Comparison of ENCODE assay signal across 10 cellular contexts in the genomic region with DNA sequence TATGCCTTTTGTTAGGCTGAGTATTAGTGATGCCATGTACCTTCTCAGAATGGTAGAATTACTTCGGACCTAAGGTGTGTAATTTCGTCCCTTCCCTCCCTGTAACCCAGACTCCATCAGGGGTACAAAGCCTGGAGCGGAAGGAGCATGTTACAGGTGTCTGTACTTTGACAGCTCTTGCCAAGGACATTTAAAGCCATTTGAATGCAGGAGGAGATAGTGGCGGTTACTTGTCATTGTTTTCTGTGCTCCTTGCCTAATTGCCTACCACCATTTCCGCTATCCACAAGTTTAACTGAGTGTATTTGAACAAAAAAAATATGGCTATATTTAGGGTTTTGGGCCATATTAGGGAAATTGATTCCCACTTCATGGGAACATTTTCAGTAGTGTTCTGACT. TPM values are rescaled to one million over a fixed set of nuclear protein-coding genes. Genes with fewer than 3 reads are reported as not detected.
DNase-seq lines count a peak whose midpoint lies in the region; FAIRE-seq and TF ChIP-seq lines count a peak whose summit lies in the region.
"Had no signal": no experiment of that assay in that cellular context is flagged by ENCODE, and none has a peak within 500 bp of the region (broad histone marks: within the 10 kb centered on the region; RNA-seq: fewer than 3 reads in every experiment).

No MANE protein-coding gene starts in this region.

- peaks cover 7% of the 10 kb centered on the region for H3K36me3 Mint-ChIP-seq in T-helper 1 cell treated with Interleukin-12 subunit alpha and Interleukin-12 subunit beta and Interleukin-4 antibody, amounts not matched to agents 30 μg/mL and 1 μg/mL, for 36 hours (ENCODE audit: low read depth)
- no peaks in the 10 kb centered on the region for H3K36me3 Mint-ChIP-seq in progenitor cell of endocrine pancreas (ENCODE audit: insufficient read depth)

- H3K4me1 ChIP-seq in esophagus muscularis mucosa, result peaks cover 34 to 79% (median 74%) of the 10 kb centered on the region in 4 donors

- TF ChIP-seq CTCF in esophagus muscularis mucosa (IDR thresholded peaks at IDR 0.05) (no peak), progenitor cell of endocrine pancreas (IDR thresholded peaks at IDR 0.05; ENCODE audit: unreplicated experiment) (no peak)

- WGBS in esophagus muscularis mucosa, result 90% methylated on average over 5 of the region's 5 CpGs

- H3K9me3 Mint-ChIP-seq in T-helper 1 cell treated with Interleukin-12 subunit alpha and Interleukin-12 subunit beta and Interleukin-4 antibody, amounts not matched to agents 30 μg/mL and 1 μg/mL, for 36 hours, result no peaks in the 10 kb centered on the region
- H3K9me3 Mint-ChIP-seq in progenitor cell of endocrine pancreas (ENCODE audit: low read depth), result no peaks in the 10 kb centered on the region

- H3K4me3 ChIP-seq in MG63 (peak overlapping the region; percentile 84; the same call in 1 of the 2 replicates), esophagus muscularis mucosa (peak overlapping the region; percentile 24 to 96 (median 76))

- H3K36me3 ChIP-seq in MG63 (no peaks in the 10 kb centered on the region), esophagus muscularis mucosa (no peaks in the 10 kb centered on the region)

- peak overlapping the region in 2 of 4 donors; percentile 37 to 88 for H3K27ac ChIP-seq in esophagus muscularis mucosa (replicated peaks in 1 of 4)

- TF ChIP-seq POLR2A in esophagus muscularis mucosa (IDR thresholded peaks at IDR 0.05; ENCODE audit: low read depth), result no peak
- no peak for TF ChIP-seq POLR2A in GM12892 (IDR thresholded peaks at IDR 0.05; ENCODE audit: low read depth, low read length)

- peak overlapping the region; percentile 99 for H3K4me3 Mint-ChIP-seq in T-helper 1 cell treated with Interleukin-12 subunit alpha and Interleukin-12 subunit beta and Interleukin-4 antibody, amounts not matched to agents 30 μg/mL and 1 μg/mL, for 36 hours
- H3K4me3 Mint-ChIP-seq in progenitor cell of endocrine pancreas (ENCODE audit: low read depth), result peak overlapping the region; percentile 98

- H3K27me3 ChIP-seq in MG63, result no peaks in the 10 kb centered on the region
- H3K27me3 ChIP-seq in esophagus muscularis mucosa, result no peaks in the 10 kb centered on the region

- no peaks in the 10 kb centered on the region for H3K27me3 Mint-ChIP-seq in T-helper 1 cell treated with Interleukin-12 subunit alpha and Interleukin-12 subunit beta and Interleukin-4 antibody, amounts not matched to agents 30 μg/mL and 1 μg/mL, for 36 hours (ENCODE audit: low read depth)
- peaks cover 4% of the 10 kb centered on the region for H3K27me3 Mint-ChIP-seq in progenitor cell of endocrine pancreas

- H3K27ac Mint-ChIP-seq in T-helper 1 cell treated with Interleukin-12 subunit alpha and Interleukin-12 subunit beta and Interleukin-4 antibody, amounts not matched to agents 30 μg/mL and 1 μg/mL, for 36 hours, result peak overlapping the region; percentile 34
- H3K27ac Mint-ChIP-seq in progenitor cell of endocrine pancreas, result peak overlapping the region; percentile 55

- DNase-seq in T-helper 1 cell (no peak), MG63 (no peak), esophagus muscularis mucosa (ENCODE audit: extremely low spot score) (no peak), progenitor cell of endocrine pancreas (ENCODE audit: low spot score, unreplicated experiment) (no peak), GM12892 (ENCODE audit: insufficient read length) (no peak), NCI-H1694 treated with DMSO at 0.1 percent for 48 hours (lab: John Stamatoyannopoulos, UW) (no peak), ureter (ENCODE audit: low spot score) (no peak)
- DNase-seq: NCI-H146 had no signal

- TF ChIP-seq EP300 in esophagus muscularis mucosa (IDR thresholded peaks at IDR 0.05), result no peak

- intact Hi-C loops in esophagus muscularis mucosa (cut with DNase I), result no loop called here

- no peak for FAIRE-seq in GM12892 (lab: Jason Lieb, UNC)
- FAIRE-seq: A204.1 had no signal

- peaks cover 48% of the 10 kb centered on the region for H3K4me1 Mint-ChIP-seq in T-helper 1 cell treated with Interleukin-12 subunit alpha and Interleukin-12 subunit beta and Interleukin-4 antibody, amounts not matched to agents 30 μg/mL and 1 μg/mL, for 36 hours (ENCODE audit: low read depth)
- peaks cover 37% of the 10 kb centered on the region for H3K4me1 Mint-ChIP-seq in progenitor cell of endocrine pancreas (ENCODE audit: low read depth)

- H3K9me3 ChIP-seq in MG63 (no peaks in the 10 kb centered on the region), esophagus muscularis mucosa (no peaks in the 10 kb centered on the region)

RNA-seq across cellular contexts. Expression of a gene that starts 1.8 kb away (rescaled TPM):
- 7.7 and 11.1 TPM in 2 replicates for total RNA-seq in MG63 (2014; rRNA removed; shearing (Covaris generic); ENCODE audit: low replicate concordance)
- total RNA-seq in esophagus muscularis mucosa, result 10 to 100 TPM; 80.0 to 97.7 (median 87.4) TPM
- total RNA-seq in progenitor cell of endocrine pancreas, result 53.8 and 56.0 TPM in 2 replicates
- 0.34 TPM for polyA plus RNA-seq in GM12892 (2012; ENCODE audit: missing spikeins)
- 45.6 TPM for total RNA-seq in ureter

RNA-seq across cellular contexts. Expression of a gene that starts 47.5 kb away (rescaled TPM):
- total RNA-seq in MG63 (2014; rRNA removed; shearing (Covaris generic); ENCODE audit: low replicate concordance), result 125 and 212 TPM in 2 replicates
- total RNA-seq in esophagus muscularis mucosa (10 to 100 TPM; 17.1 to 29.0 (median 25.8) TPM), progenitor cell of endocrine pancreas (42.9 and 49.2 TPM in 2 replicates), ureter (20.9 TPM)
- polyA plus RNA-seq in GM12892 (2012; ENCODE audit: missing spikeins), result 45.0 TPM
